ENCODE assay signal across 1 cellular context in genomic region chr17:44308320-44308818, GRCh38.
TF ChIP-seq lines count a peak whose summit lies in the region.

TSS of gene RUNDC3A (plus strand) at chr17:44308601. CDS start at chr17:44308833, 232 bp downstream.

TF ChIP-seq in HepG2, 621 proteins besides CTCF, POLR2A, EP300 and RAD21 (continued from another document and continues in another):
- TF ChIP-seq PRDM10 (CRISPR knock-in tag; IDR thresholded peaks at IDR 0.05; ENCODE audit: low read depth) = peak; percentile 64; the same call in 1 of the 2 replicates
- TF ChIP-seq, protein P1, sequence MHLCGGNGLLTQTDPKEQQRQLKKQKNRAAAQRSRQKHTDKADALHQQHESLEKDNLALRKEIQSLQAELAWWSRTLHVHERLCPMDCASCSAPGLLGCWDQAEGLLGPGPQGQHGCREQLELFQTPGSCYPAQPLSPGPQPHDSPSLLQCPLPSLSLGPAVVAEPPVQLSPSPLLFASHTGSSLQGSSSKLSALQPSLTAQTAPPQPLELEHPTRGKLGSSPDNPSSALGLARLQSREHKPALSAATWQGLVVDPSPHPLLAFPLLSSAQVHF (CRISPR knock-in tag; IDR thresholded peaks at IDR 0.05) = peak; percentile 89
- no peak for TF ChIP-seq MBNL3 (CRISPR knock-in tag; conservative IDR thresholded peaks at IDR 0.05)
- TF ChIP-seq, protein P2, sequence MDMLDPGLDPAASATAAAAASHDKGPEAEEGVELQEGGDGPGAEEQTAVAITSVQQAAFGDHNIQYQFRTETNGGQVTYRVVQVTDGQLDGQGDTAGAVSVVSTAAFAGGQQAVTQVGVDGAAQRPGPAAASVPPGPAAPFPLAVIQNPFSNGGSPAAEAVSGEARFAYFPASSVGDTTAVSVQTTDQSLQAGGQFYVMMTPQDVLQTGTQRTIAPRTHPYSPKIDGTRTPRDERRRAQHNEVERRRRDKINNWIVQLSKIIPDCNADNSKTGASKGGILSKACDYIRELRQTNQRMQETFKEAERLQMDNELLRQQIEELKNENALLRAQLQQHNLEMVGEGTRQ (IDR thresholded peaks at IDR 0.05; ENCODE audit: low read depth, low read length) = no peak
- TF ChIP-seq, protein P2 (CRISPR knock-in tag; IDR thresholded peaks at IDR 0.05; ENCODE audit: borderline replicate concordance) = no peak
- peak; percentile 98 for TF ChIP-seq KLF6 (CRISPR knock-in tag; IDR thresholded peaks at IDR 0.05)
- no peak for TF ChIP-seq SRF (IDR thresholded peaks at IDR 0.05; ENCODE audit: low read depth, low read length)
- peak; percentile 51 for TF ChIP-seq HNRNPK (IDR thresholded peaks at IDR 0.05; ENCODE audit: low read depth, low read length, poor library complexity, severe bottlenecking)
- no peak for TF ChIP-seq ZNF598 (CRISPR knock-in tag; IDR thresholded peaks at IDR 0.05; ENCODE audit: borderline replicate concordance)
- TF ChIP-seq ELK4 (CRISPR knock-in tag; IDR thresholded peaks at IDR 0.05; ENCODE audit: borderline replicate concordance) = no peak
- TF ChIP-seq SMARCC2 (IDR thresholded peaks at IDR 0.05) = no peak
- TF ChIP-seq POLR2AphosphoS2 (IDR thresholded peaks at IDR 0.05; ENCODE audit: low read depth, low read length) = no peak
- TF ChIP-seq RARA (CRISPR knock-in tag; IDR thresholded peaks at IDR 0.05) = peak; percentile 70
- TF ChIP-seq ZNF3 (CRISPR knock-in tag; IDR thresholded peaks at IDR 0.05) = no peak; the same call in 1 of the 2 replicates
- peak; percentile 45; the same call in 1 of the 2 replicates for TF ChIP-seq DRAP1 (CRISPR knock-in tag; IDR thresholded peaks at IDR 0.05)
- no peak for TF ChIP-seq ZNF354B (CRISPR knock-in tag; IDR thresholded peaks at IDR 0.05)
- no peak for TF ChIP-seq KAT2B (IDR thresholded peaks at IDR 0.05; ENCODE audit: borderline replicate concordance, low read depth, low read length)
- TF ChIP-seq CCDC6 (CRISPR knock-in tag; IDR thresholded peaks at IDR 0.05) = peak; percentile 73; the same call in 1 of the 2 replicates
- no peak for TF ChIP-seq HMGA1 (CRISPR knock-in tag; conservative IDR thresholded peaks at IDR 0.05)
- TF ChIP-seq ZFP41 (CRISPR knock-in tag; IDR thresholded peaks at IDR 0.05; ENCODE audit: borderline replicate concordance) = no peak
- TF ChIP-seq ZNF121 (CRISPR knock-in tag; IDR thresholded peaks at IDR 0.05) = no peak
- no peak for TF ChIP-seq DZIP1 (CRISPR knock-in tag; IDR thresholded peaks at IDR 0.05)
- TF ChIP-seq ZNF605 (CRISPR knock-in tag; IDR thresholded peaks at IDR 0.05) = peak; percentile 72; the same call in 1 of the 2 replicates
- no peak for TF ChIP-seq NFATC3 (CRISPR knock-in tag; IDR thresholded peaks at IDR 0.05)
- TF ChIP-seq ZNF235 (CRISPR knock-in tag; IDR thresholded peaks at IDR 0.05; ENCODE audit: borderline replicate concordance) = peak; percentile 84; the same call in 1 of the 2 replicates
- no peak for TF ChIP-seq RBFOX2 (IDR thresholded peaks at IDR 0.05; ENCODE audit: low read depth, low read length)
- TF ChIP-seq PPARG (CRISPR knock-in tag; conservative IDR thresholded peaks at IDR 0.05) = 0 out of 2 replicates have a peak, but pooled peaks have one; percentile 27
- TF ChIP-seq ZNF274 (CRISPR knock-in tag; IDR thresholded peaks at IDR 0.05) = no peak
- TF ChIP-seq HBP1 (CRISPR knock-in tag; IDR thresholded peaks at IDR 0.05; ENCODE audit: low read depth) = peak; percentile 89; the same call in 1 of the 2 replicates
- TF ChIP-seq FOXP4 (CRISPR knock-in tag; IDR thresholded peaks at IDR 0.05) = peak; percentile 39; the same call in 1 of the 2 replicates
- peak; percentile 71; the same call in 1 of the 2 replicates for TF ChIP-seq HIVEP1 (CRISPR knock-in tag; IDR thresholded peaks at IDR 0.05)
- peak; percentile 48 for TF ChIP-seq ZFY (CRISPR knock-in tag; IDR thresholded peaks at IDR 0.05)
- TF ChIP-seq BHLHE40 (IDR thresholded peaks at IDR 0.05; ENCODE audit: low read length) = no peak
- TF ChIP-seq HDAC1 (CRISPR knock-in tag; IDR thresholded peaks at IDR 0.05) = peak; percentile 41; the same call in 1 of the 2 replicates
- TF ChIP-seq, protein P3, sequence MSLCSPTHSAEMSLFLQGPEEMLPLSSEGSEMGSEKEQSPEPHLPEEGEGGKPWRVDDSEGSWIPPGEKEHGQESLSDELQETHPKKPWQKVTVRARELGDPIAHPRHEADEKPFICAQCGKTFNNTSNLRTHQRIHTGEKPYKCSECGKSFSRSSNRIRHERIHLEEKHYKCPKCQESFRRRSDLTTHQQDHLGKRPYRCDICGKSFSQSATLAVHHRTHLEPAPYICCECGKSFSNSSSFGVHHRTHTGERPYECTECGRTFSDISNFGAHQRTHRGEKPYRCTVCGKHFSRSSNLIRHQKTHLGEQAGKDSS (CRISPR knock-in tag; IDR thresholded peaks at IDR 0.05; ENCODE audit: borderline replicate concordance, low read depth) = peak; percentile 52; the same call in 1 of the 2 replicates
- TF ChIP-seq SUZ12 (IDR thresholded peaks at IDR 0.05; ENCODE audit: low read depth, low read length) = no peak
- TF ChIP-seq, protein P4, sequence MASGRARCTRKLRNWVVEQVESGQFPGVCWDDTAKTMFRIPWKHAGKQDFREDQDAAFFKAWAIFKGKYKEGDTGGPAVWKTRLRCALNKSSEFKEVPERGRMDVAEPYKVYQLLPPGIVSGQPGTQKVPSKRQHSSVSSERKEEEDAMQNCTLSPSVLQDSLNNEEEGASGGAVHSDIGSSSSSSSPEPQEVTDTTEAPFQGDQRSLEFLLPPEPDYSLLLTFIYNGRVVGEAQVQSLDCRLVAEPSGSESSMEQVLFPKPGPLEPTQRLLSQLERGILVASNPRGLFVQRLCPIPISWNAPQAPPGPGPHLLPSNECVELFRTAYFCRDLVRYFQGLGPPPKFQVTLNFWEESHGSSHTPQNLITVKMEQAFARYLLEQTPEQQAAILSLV (CRISPR knock-in tag; IDR thresholded peaks at IDR 0.05; ENCODE audit: borderline replicate concordance) = peak; percentile 35; the same call in 1 of the 2 replicates
- TF ChIP-seq POLR2G (IDR thresholded peaks at IDR 0.05; ENCODE audit: low read depth, low read length) = no peak
- 0 out of 2 replicates have a peak, but pooled peaks have one; percentile 32 for TF ChIP-seq HNRNPL (IDR thresholded peaks at IDR 0.05; ENCODE audit: low read depth, low read length)
- TF ChIP-seq ZNF780A (CRISPR knock-in tag; IDR thresholded peaks at IDR 0.05) = peak; percentile 80; the same call in 1 of the 2 replicates
- TF ChIP-seq ERF (CRISPR knock-in tag; IDR thresholded peaks at IDR 0.05) = peak; percentile 92
- 0 out of 2 replicates have a peak, but pooled peaks have one; percentile 76 for TF ChIP-seq ISX (CRISPR knock-in tag; conservative IDR thresholded peaks at IDR 0.05)
- TF ChIP-seq PLRG1 (conservative IDR thresholded peaks at IDR 0.05) = no peak
- TF ChIP-seq STAG1 (CRISPR knock-in tag; IDR thresholded peaks at IDR 0.05) = no peak
- no peak for TF ChIP-seq E2F1 (CRISPR knock-in tag; IDR thresholded peaks at IDR 0.05)
- no peak for TF ChIP-seq U2AF2 (IDR thresholded peaks at IDR 0.05; ENCODE audit: low read depth, low read length)
